Comparison of ENCODE assay signal across 3 cellular contexts in the genomic region with DNA sequence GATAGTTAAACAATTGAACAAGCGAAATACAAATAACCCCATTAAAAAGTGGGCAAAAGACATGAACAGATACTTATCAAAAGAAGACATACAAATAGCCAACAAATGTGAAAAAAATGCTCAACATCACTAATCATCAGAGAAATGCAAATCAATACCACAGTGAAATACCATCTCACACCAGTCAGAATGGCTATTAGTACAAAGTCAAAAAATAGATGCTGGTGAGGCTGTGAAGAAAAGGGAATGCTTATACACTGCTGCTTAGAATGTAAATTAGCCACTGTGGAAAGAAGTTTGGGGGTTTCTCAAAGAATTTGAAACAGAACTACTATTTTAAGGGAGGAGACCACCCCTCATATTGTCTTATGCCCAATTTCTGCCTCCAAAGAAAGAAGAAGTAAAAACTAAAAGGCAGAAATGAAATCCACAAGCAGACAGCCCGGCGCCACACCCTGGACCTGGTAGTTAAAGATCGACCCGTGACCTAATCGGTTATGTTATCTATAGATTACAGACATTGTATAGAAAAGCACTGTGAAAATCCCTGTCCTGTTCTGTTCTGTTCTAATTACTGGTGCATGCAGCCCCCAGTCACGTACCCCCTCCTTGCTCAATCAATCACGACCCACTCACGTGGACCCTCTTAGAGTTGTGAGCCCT. TPM values are rescaled to one million over a fixed set of nuclear protein-coding genes. Genes with fewer than 3 reads are reported as not detected.
"Had no signal": no experiment of that assay in that cellular context is flagged by ENCODE, and none has a peak within 500 bp of the region (broad histone marks: within the 10 kb centered on the region; RNA-seq: fewer than 3 reads in every experiment).

No MANE protein-coding gene starts in this region.

RNA-seq across cellular contexts. Expression of a gene that starts 52.6 kb away (rescaled TPM):
- total RNA-seq: chondrocyte, dermis blood vessel endothelial cell, foreskin keratinocyte had no signal
